22 cellular contexts compared by ENCODE assay signal in genomic region chr12:96496944-96497343, GRCh38. TPM values are rescaled to one million over a fixed set of nuclear protein-coding genes. Genes with fewer than 3 reads are reported as not detected.
DNase-seq lines count a peak whose midpoint lies in the region; ATAC-seq, FAIRE-seq and TF ChIP-seq lines count a peak whose summit lies in the region.
"Had no signal": no experiment of that assay in that cellular context is flagged by ENCODE, and none has a peak within 500 bp of the region (broad histone marks: within the 10 kb centered on the region; RNA-seq: fewer than 3 reads in every experiment).

No MANE protein-coding gene starts in this region.

- no peaks in the 10 kb centered on the region for H3K36me3 ChIP-seq in CD4-positive, CD25-positive, alpha-beta regulatory T cell (ENCODE audit: control insufficient read depth, insufficient read depth, low read length)
- H3K36me3 ChIP-seq: BE2C had no signal

- CTCF ChIA-PET in activated CD4-positive, alpha-beta memory T cell treated with anti-CD3 and anti-CD28 coated beads for 36 hours (lab: Charles Lee) = interaction anchor here (0.8 to 1.7 kb wide), 4 partner anchors 7 to 433 kb away, joined by 3 to 8 read pairs (median 4); partner anchors contain the start of gene CFAP54

- no peak overlapping the region for H3K4me3 Mint-ChIP-seq in CD4-positive, CD25-positive, alpha-beta regulatory T cell
- no peak overlapping the region for H3K4me3 Mint-ChIP-seq in effector memory CD8-positive, alpha-beta T cell
- H3K4me3 Mint-ChIP-seq in stimulated activated naive B cell treated with anti-CD40 and anti-IgM and Interleukin-4, amounts not matched to agents 10 μg/mL and 1 μg/mL and 100 μg/mL, for 72 hours = no peak overlapping the region
- no peak overlapping the region for H3K4me3 Mint-ChIP-seq in activated CD4-positive, alpha-beta memory T cell treated with anti-CD3 and anti-CD28 coated beads for 36 hours
- H3K4me3 Mint-ChIP-seq: CD4-positive, alpha-beta T cell; GM23338; HFFc6 had no signal

- no peak overlapping the region for H3K27ac ChIP-seq in CD4-positive, CD25-positive, alpha-beta regulatory T cell (ENCODE audit: insufficient read depth, low read length, poor library complexity, severe bottlenecking)

- DNase-seq in CD4-positive, CD25-positive, alpha-beta regulatory T cell = no peak
- DNase-seq in GM19239 (ENCODE audit: insufficient read length, low spot score) = no peak
- no peak for DNase-seq in effector memory CD8-positive, alpha-beta T cell
- no peak for DNase-seq in stimulated activated naive B cell treated with anti-CD40 and anti-IgM and Interleukin-4, amounts not matched to agents 10 μg/mL and 1 μg/mL and 100 μg/mL, for 72 hours
- no peak for DNase-seq in activated CD4-positive, alpha-beta memory T cell treated with anti-CD3 and anti-CD28 coated beads for 36 hours
- no peak for DNase-seq in DMS 273 (lab: John Stamatoyannopoulos, UW; ENCODE audit: unreplicated experiment)
- DNase-seq in GM13977 (ENCODE audit: low spot score) = no peak
- DNase-seq: ACHN; BE2C; C1 segment of cervical spinal cord; Calu3; CD4-positive, alpha-beta T cell; DMS 273 treated with DMSO at 0.1 percent for 48 hours; DMS53; HCEC 1CT; HFFc6; KG1 had no signal

- H3K27me3 ChIP-seq in CD4-positive, CD25-positive, alpha-beta regulatory T cell (ENCODE audit: control insufficient read depth, insufficient read depth, low read length) = no peaks in the 10 kb centered on the region
- H3K27me3 ChIP-seq: BE2C had no signal

- FAIRE-seq in GM19239 (lab: Jason Lieb, UNC) = peak; percentile 39
- FAIRE-seq: G401.6, GM12891, GM18507, H54 had no signal

- H3K27me3 Mint-ChIP-seq in CD4-positive, CD25-positive, alpha-beta regulatory T cell = no peaks in the 10 kb centered on the region
- no peaks in the 10 kb centered on the region for H3K27me3 Mint-ChIP-seq in effector memory CD8-positive, alpha-beta T cell
- H3K27me3 Mint-ChIP-seq in stimulated activated naive B cell treated with anti-CD40 and anti-IgM and Interleukin-4, amounts not matched to agents 10 μg/mL and 1 μg/mL and 100 μg/mL, for 72 hours = no peaks in the 10 kb centered on the region
- no peaks in the 10 kb centered on the region for H3K27me3 Mint-ChIP-seq in activated CD4-positive, alpha-beta memory T cell treated with anti-CD3 and anti-CD28 coated beads for 36 hours
- H3K27me3 Mint-ChIP-seq: CD4-positive, alpha-beta T cell had no signal

- ATAC-seq in CD4-positive, CD25-positive, alpha-beta regulatory T cell (ENCODE audit: low read depth in 2 of 2) = no peak
- ATAC-seq in effector memory CD8-positive, alpha-beta T cell (replicated peaks) = no peak
- no peak for ATAC-seq in stimulated activated naive B cell treated with anti-CD40 and anti-IgM and Interleukin-4, amounts not matched to agents 10 μg/mL and 1 μg/mL and 100 μg/mL, for 72 hours (replicated peaks)
- ATAC-seq: GM23338 had no signal

- H3K27ac Mint-ChIP-seq in CD4-positive, CD25-positive, alpha-beta regulatory T cell = peak overlapping the region in 2 of 3 donors; percentile 18 to 30
- peak overlapping the region; percentile 65 to 79 for H3K27ac Mint-ChIP-seq in effector memory CD8-positive, alpha-beta T cell
- peak overlapping the region; percentile 4 for H3K27ac Mint-ChIP-seq in stimulated activated naive B cell treated with anti-CD40 and anti-IgM and Interleukin-4, amounts not matched to agents 10 μg/mL and 1 μg/mL and 100 μg/mL, for 72 hours
- H3K27ac Mint-ChIP-seq in activated CD4-positive, alpha-beta memory T cell treated with anti-CD3 and anti-CD28 coated beads for 36 hours = no peak overlapping the region
- H3K27ac Mint-ChIP-seq: CD4-positive, alpha-beta T cell; GM23338; HFFc6 had no signal

- in situ Hi-C loops in GM13977 (cut with MboI; ENCODE audit: low pct_unique_long_range_greater_than_20kb, low sequenced_read_pairs, unreplicated experiment) = no loop called here

- no peak overlapping the region for H3K4me3 ChIP-seq in CD4-positive, CD25-positive, alpha-beta regulatory T cell (ENCODE audit: low read depth, low read length)
- H3K4me3 ChIP-seq: GM23338 had no signal

- intact Hi-C loops in activated CD4-positive, alpha-beta memory T cell treated with anti-CD3 and anti-CD28 coated beads for 36 hours (cut with micrococcal nuclease) = no loop called here

- no peak for TF ChIP-seq CTCF in GM13977 (IDR thresholded peaks at IDR 0.05; ENCODE audit: extremely low read depth, insufficient read depth, missing control alignments)

- peaks cover 29 to 57% (median 40%) of the 10 kb centered on the region in 4 donors for H3K4me1 Mint-ChIP-seq in CD4-positive, CD25-positive, alpha-beta regulatory T cell
- H3K4me1 Mint-ChIP-seq in effector memory CD8-positive, alpha-beta T cell (ENCODE audit: low read depth in 2 of 2) = peaks cover 23 to 39% of the 10 kb centered on the region in 2 donors
- peaks cover 15 to 23% of the 10 kb centered on the region in 2 donors for H3K4me1 Mint-ChIP-seq in stimulated activated naive B cell treated with anti-CD40 and anti-IgM and Interleukin-4, amounts not matched to agents 10 μg/mL and 1 μg/mL and 100 μg/mL, for 72 hours
- H3K4me1 Mint-ChIP-seq in activated CD4-positive, alpha-beta memory T cell treated with anti-CD3 and anti-CD28 coated beads for 36 hours (ENCODE audit: low read depth) = peaks cover 29% of the 10 kb centered on the region

- no peaks in the 10 kb centered on the region for H3K9me3 ChIP-seq in CD4-positive, CD25-positive, alpha-beta regulatory T cell (ENCODE audit: control insufficient read depth in 2 of 2, low read length in 2 of 2)
- H3K9me3 ChIP-seq: BE2C had no signal

- H3K4me1 ChIP-seq in CD4-positive, CD25-positive, alpha-beta regulatory T cell (ENCODE audit: control insufficient read depth, insufficient read depth, low read length, poor library complexity, severe bottlenecking) = peaks cover 30% of the 10 kb centered on the region
- H3K4me1 ChIP-seq: BE2C had no signal

- POLR2A ChIA-PET in activated CD4-positive, alpha-beta memory T cell treated with anti-CD3 and anti-CD28 coated beads for 36 hours (lab: Charles Lee) = no interaction called here

- H3K36me3 Mint-ChIP-seq in CD4-positive, CD25-positive, alpha-beta regulatory T cell = no peaks in the 10 kb centered on the region
- no peaks in the 10 kb centered on the region for H3K36me3 Mint-ChIP-seq in effector memory CD8-positive, alpha-beta T cell (ENCODE audit: insufficient read depth)
- H3K36me3 Mint-ChIP-seq in stimulated activated naive B cell treated with anti-CD40 and anti-IgM and Interleukin-4, amounts not matched to agents 10 μg/mL and 1 μg/mL and 100 μg/mL, for 72 hours = no peaks in the 10 kb centered on the region
- no peaks in the 10 kb centered on the region for H3K36me3 Mint-ChIP-seq in activated CD4-positive, alpha-beta memory T cell treated with anti-CD3 and anti-CD28 coated beads for 36 hours

- H3K9me3 Mint-ChIP-seq in CD4-positive, CD25-positive, alpha-beta regulatory T cell = peaks cover 0 to 2% (median 0%) of the 10 kb centered on the region in 7 donors
- no peaks in the 10 kb centered on the region for H3K9me3 Mint-ChIP-seq in effector memory CD8-positive, alpha-beta T cell
- peaks cover 0 to 2% of the 10 kb centered on the region in 2 donors for H3K9me3 Mint-ChIP-seq in stimulated activated naive B cell treated with anti-CD40 and anti-IgM and Interleukin-4, amounts not matched to agents 10 μg/mL and 1 μg/mL and 100 μg/mL, for 72 hours
- H3K9me3 Mint-ChIP-seq in activated CD4-positive, alpha-beta memory T cell treated with anti-CD3 and anti-CD28 coated beads for 36 hours = no peaks in the 10 kb centered on the region
- H3K9me3 Mint-ChIP-seq: CD4-positive, alpha-beta T cell; GM23338; HFFc6 had no signal

RNA-seq across cellular contexts. Expression of gene CFAP54, which starts 7.6 kb away (rescaled TPM):
- total RNA-seq in CD4-positive, CD25-positive, alpha-beta regulatory T cell = 0.27 TPM
- polyA plus RNA-seq in CD4-positive, CD25-positive, alpha-beta regulatory T cell = under 1 TPM in 2 of 4 donors, not detected in 2; 0.07 to 0.32 TPM
- under 1 TPM; 0.31 to 0.33 TPM for total RNA-seq in activated CD4-positive, alpha-beta memory T cell treated with anti-CD3 and anti-CD28 coated beads for 36 hours
